ENCODE assay signal across 9 cellular contexts in the genomic region with DNA sequence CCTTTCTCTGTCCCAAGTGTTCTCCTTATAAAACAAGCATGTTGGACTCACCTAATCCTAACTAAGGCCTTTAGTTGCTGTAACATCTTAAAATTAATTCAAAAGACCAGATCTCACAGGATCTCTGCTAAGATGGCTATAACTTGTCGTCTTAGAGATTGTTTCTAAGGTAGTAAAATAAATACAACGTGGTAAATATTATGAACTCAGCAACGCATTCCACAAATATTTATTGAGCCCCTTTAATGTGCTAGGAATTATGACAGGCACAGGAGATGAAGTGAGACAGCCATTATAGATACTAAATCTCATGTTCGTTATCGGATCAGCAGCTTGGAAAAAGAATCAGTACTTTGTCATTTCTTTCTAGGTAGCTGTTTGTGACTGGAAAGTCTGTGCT. TPM values are rescaled to one million over a fixed set of nuclear protein-coding genes. Genes with fewer than 3 reads are reported as not detected.
DNase-seq lines count a peak whose midpoint lies in the region; ATAC-seq lines count a peak whose summit lies in the region.
"Had no signal": no experiment of that assay in that cellular context is flagged by ENCODE, and none has a peak within 500 bp of the region (broad histone marks: within the 10 kb centered on the region; RNA-seq: fewer than 3 reads in every experiment).

No MANE protein-coding gene starts in this region.

- H3K9me3 ChIP-seq in adipocyte (ENCODE audit: control insufficient read depth, low read length): no peaks in the 10 kb centered on the region

- H3K9ac ChIP-seq in adipocyte (ENCODE audit: low read length): no peak overlapping the region

- peak overlapping the region; percentile 94 to 99 (median 98) for H3K27ac Mint-ChIP-seq in naive B cell

- ATAC-seq in GM21360 (IDR thresholded peaks at IDR 0.05; ENCODE audit: unreplicated experiment) (peak; percentile 3), naive B cell (ENCODE audit: low read depth in 2 of 2) (peak; percentile 12 to 13)

- H3K4me3 Mint-ChIP-seq in naive B cell: peak overlapping the region; percentile 57 to 88 (median 79)

- H3K9me3 Mint-ChIP-seq in naive B cell: peaks cover 0 to 2% (median 0%) of the 10 kb centered on the region in 7 donors

- no peaks in the 10 kb centered on the region for H3K27me3 ChIP-seq in adipocyte (replicated peaks; ENCODE audit: control insufficient read depth, insufficient read depth, low read length)

- H3K4me1 ChIP-seq in adipocyte (ENCODE audit: control insufficient read depth, insufficient read depth, low read length): no peaks in the 10 kb centered on the region

- H3K4me3 ChIP-seq in adipocyte (ENCODE audit: low read length): peak overlapping the region; percentile 61

- peaks cover 65 to 80% (median 72%) of the 10 kb centered on the region in 3 donors for H3K4me1 Mint-ChIP-seq in naive B cell

- no peaks in the 10 kb centered on the region for H3K36me3 Mint-ChIP-seq in naive B cell

- no peaks in the 10 kb centered on the region for H3K27me3 Mint-ChIP-seq in naive B cell

- DNase-seq in AG20443 (ENCODE audit: low spot score) (peak; percentile 30), adipocyte (ENCODE audit: low read depth) (no peak), naive B cell (no peak), NCI-H82 treated with DMSO at 0.1 percent for 48 hours (lab: John Stamatoyannopoulos, UW; ENCODE audit: unreplicated experiment) (no peak), NK-92 (lab: John Stamatoyannopoulos, UW; ENCODE audit: unreplicated experiment) (no peak), DMS53 (lab: John Stamatoyannopoulos, UW) (no peak), SKM-1 treated with dmso at 0.1 percent for 144 hours (lab: John Stamatoyannopoulos, UW; ENCODE audit: unreplicated experiment) (no peak)
- DNase-seq: stimulated activated CD4-positive, alpha-beta T cell treated with anti-CD3 and anti-CD28 coated beads, Interleukin-12 subunit alpha, Interleukin-12 subunit beta, amount 100 ng/mL, for 4 hours had no signal

- no peaks in the 10 kb centered on the region for H3K36me3 ChIP-seq in adipocyte (ENCODE audit: control insufficient read depth, insufficient read depth, low read length, severe bottlenecking)

RNA-seq across cellular contexts. Expression of gene MCM3, which starts 20.8 kb away (rescaled TPM):
- polyA plus RNA-seq in naive B cell (ENCODE audit: low read depth in 6 of 6): 10 to 100 TPM; 45.1 to 70.0 (median 57.3) TPM

RNA-seq across cellular contexts. Expression of gene PAQR8, which starts 56.6 kb away (rescaled TPM):
- 1 to 10 TPM; 2.4 to 6.2 (median 5.9) TPM for polyA plus RNA-seq in naive B cell (ENCODE audit: low read depth in 6 of 6)
